Comparison of ENCODE assay signal across 1 cellular context in the genomic region with DNA sequence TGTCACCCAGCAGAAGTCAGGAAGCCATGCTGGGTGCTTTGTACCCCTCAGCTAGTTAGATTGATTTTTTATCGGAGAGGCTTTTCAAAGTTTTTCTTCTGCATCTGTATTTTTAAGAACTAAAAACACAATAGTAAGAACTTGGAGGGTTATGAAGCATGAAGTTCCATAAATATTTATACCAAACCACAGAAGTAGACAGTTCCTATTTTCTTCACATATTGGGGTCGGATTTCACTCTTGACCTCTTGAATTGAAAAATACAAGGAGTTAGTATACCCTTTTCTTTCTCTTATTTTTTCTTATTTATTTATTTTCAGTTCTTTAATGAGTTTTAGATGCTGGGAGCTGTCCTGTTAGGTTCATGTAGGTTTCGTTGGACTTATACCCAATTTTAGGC.
A peak's percentile ranks its signal among the peaks of the same experiment; 100 is the strongest.
TF ChIP-seq lines count a peak whose summit lies in the region.

No MANE protein-coding gene starts in this region.

TF ChIP-seq in GM12878, 131 proteins besides CTCF, POLR2A, EP300 and RAD21:
- TF ChIP-seq ZBED1 (IDR thresholded peaks at IDR 0.05; ENCODE audit: borderline replicate concordance) (no peak), RUNX3 (IDR thresholded peaks at IDR 0.05; ENCODE audit: low read length) (peak; percentile 49), NFYA (IDR thresholded peaks at IDR 0.05; ENCODE audit: borderline replicate concordance, low read depth, low read length) (no peak), PAX8 (IDR thresholded peaks at IDR 0.05) (no peak)
